ENCODE assay signal across 8 cellular contexts in genomic region chr1:3453203-3453761, GRCh38. TPM values are rescaled to one million over a fixed set of nuclear protein-coding genes. Genes with fewer than 3 reads are reported as not detected.
DNase-seq lines count a peak whose midpoint lies in the region; ATAC-seq and TF ChIP-seq lines count a peak whose summit lies in the region.

No MANE protein-coding gene starts in this region.

- H3K4me2 ChIP-seq in DND-41 (ENCODE audit: insufficient read depth, low read length) = no peak overlapping the region

- H3K4me3 ChIP-seq in DND-41 (ENCODE audit: low read depth in 1 of 2, low read length in 2 of 2) (no peak overlapping the region), uterus (no peak overlapping the region)

- TF ChIP-seq POLR2A in uterus (IDR thresholded peaks at IDR 0.05) = no peak

- no peaks in the 10 kb centered on the region for H3K36me3 Mint-ChIP-seq in activated naive CD4-positive, alpha-beta T cell treated with anti-CD3 and anti-CD28 coated beads, Interleukin-2, amount 50 U/mL, for 72 hours

- no peaks in the 10 kb centered on the region for H3K79me2 ChIP-seq in DND-41 (ENCODE audit: insufficient read depth, low read length)

- DNase-seq in DND-41 (peak; percentile 62), HuH-7 (ENCODE audit: low spot score) (peak; percentile 88), SKM-1 treated with dmso at 0.1 percent for 144 hours (lab: John Stamatoyannopoulos, UW; ENCODE audit: unreplicated experiment) (peak; percentile 57), Right ventricle myocardium superior (peak; percentile 83), posterior vena cava (ENCODE audit: low spot score) (peak; percentile 92), uterus (peak; percentile 35 to 63), SHP77 treated with DMSO at 0.1 percent for 48 hours (lab: John Stamatoyannopoulos, UW) (no peak)
- peak; percentile 75 to 87 for DNase-seq in activated naive CD4-positive, alpha-beta T cell treated with anti-CD3 and anti-CD28 coated beads, Interleukin-2, amount 50 U/mL, for 72 hours (ENCODE audit: low spot score in 2 of 2)

- H3K27me3 ChIP-seq in DND-41 (ENCODE audit: insufficient read depth, low read length, poor library complexity) (peaks cover 7% of the 10 kb centered on the region), uterus (peaks cover 6% of the 10 kb centered on the region in 2 donors)

- no peaks in the 10 kb centered on the region for H3K9me3 Mint-ChIP-seq in activated naive CD4-positive, alpha-beta T cell treated with anti-CD3 and anti-CD28 coated beads, Interleukin-2, amount 50 U/mL, for 72 hours

- no peak overlapping the region for H2AFZ ChIP-seq in DND-41 (ENCODE audit: low read depth, low read length)

- H3K36me3 ChIP-seq in DND-41 (ENCODE audit: insufficient read depth, low read length) = no peaks in the 10 kb centered on the region
- H3K36me3 ChIP-seq in uterus = no peaks in the 10 kb centered on the region

- TF ChIP-seq CTCF in DND-41 (IDR thresholded peaks at IDR 0.05; ENCODE audit: borderline replicate concordance, extremely low read depth, low read length, poor library complexity, severe bottlenecking) (peak; percentile 85), uterus (IDR thresholded peaks at IDR 0.05) (peak; percentile 62 to 91 (median 71))

- intact Hi-C loops in Right ventricle myocardium superior (cut with DNase I) = loop anchor here (2.0 kb wide), 1 partner anchor 32 kb away; no protein-coding TSS in a partner anchor
- intact Hi-C loops in posterior vena cava (cut with DNase I) = loop anchor here in 1 of 2 donors (5.0 kb wide), 2 partner anchors 619 to 1309 kb away; no protein-coding TSS in a partner anchor
- intact Hi-C loops in uterus (cut with DNase I; ENCODE audit: low total_unique reads) = no loop called here

- H3K4me1 ChIP-seq in DND-41 (ENCODE audit: insufficient read depth, low read length) = no peaks in the 10 kb centered on the region; the same call in 1 of the 2 replicates
- peaks cover 0 to 13% of the 10 kb centered on the region in 2 donors for H3K4me1 ChIP-seq in uterus

- H3K9me3 ChIP-seq in DND-41 (ENCODE audit: insufficient read depth, low read length, severe bottlenecking) (no peaks in the 10 kb centered on the region), uterus (no peaks in the 10 kb centered on the region)

- no peak overlapping the region for H3K27ac ChIP-seq in DND-41 (ENCODE audit: low read length)
- no peak overlapping the region for H3K27ac ChIP-seq in uterus

- H3K9ac ChIP-seq in DND-41 (ENCODE audit: low read depth, low read length) = no peak overlapping the region

- no peak overlapping the region for H3K27ac Mint-ChIP-seq in activated naive CD4-positive, alpha-beta T cell treated with anti-CD3 and anti-CD28 coated beads, Interleukin-2, amount 50 U/mL, for 72 hours

- peak; percentile 79; the same call in 2 of the 3 replicates for ATAC-seq in DND-41 (ENCODE audit: insufficient read depth, low read depth)
- peak; percentile 77 to 84 for ATAC-seq in activated naive CD4-positive, alpha-beta T cell treated with anti-CD3 and anti-CD28 coated beads, Interleukin-2, amount 50 U/mL, for 72 hours
- ATAC-seq in Right ventricle myocardium superior (ENCODE audit: poor library complexity) = peak; percentile 82

- peaks cover 25% of the 10 kb centered on the region for H4K20me1 ChIP-seq in DND-41 (ENCODE audit: insufficient read depth, low read length)

RNA-seq across cellular contexts. Expression of gene ARHGEF16, which starts 1.2 kb away (rescaled TPM):
- under 1 TPM in 1 of 2 donors, not detected in 1; 0.46 TPM for total RNA-seq in activated naive CD4-positive, alpha-beta T cell treated with anti-CD3 and anti-CD28 coated beads, Interleukin-2, amount 50 U/mL, for 72 hours
- 0.89 TPM for total RNA-seq in Right ventricle myocardium superior
- total RNA-seq in posterior vena cava = under 1 TPM; 0.29 to 0.32 TPM
- total RNA-seq in uterus = 1 to 10 TPM in 2 of 4 donors, under 1 TPM in 1, not detected in 1; 0.29 to 2.3 (median 1.2) TPM
